In the genomic region with DNA sequence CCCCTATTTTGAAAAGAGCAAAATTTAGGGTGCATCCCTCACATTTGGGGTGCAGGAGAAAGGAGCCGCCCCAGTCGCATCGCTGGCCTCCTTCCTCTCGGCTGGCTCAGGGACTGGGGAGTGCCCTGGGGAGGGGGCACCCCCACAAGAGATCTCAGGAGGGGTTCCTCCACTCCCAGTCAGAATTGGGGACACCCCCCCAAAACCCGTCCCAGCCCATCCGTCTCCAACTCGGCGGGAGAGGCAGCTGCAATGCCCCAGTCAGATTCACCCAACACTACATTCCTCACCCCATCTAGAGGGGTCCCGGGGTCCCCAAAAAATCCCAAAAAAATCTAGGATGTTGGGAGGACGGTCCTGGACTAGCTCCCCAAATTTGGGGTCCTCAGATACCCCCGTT, we compare ENCODE assay signal across 11 cellular contexts. TPM values are rescaled to one million over a fixed set of nuclear protein-coding genes. Genes with fewer than 3 reads are reported as not detected.
A peak's percentile ranks its signal among the peaks of the same experiment; 100 is the strongest.
DNase-seq lines count a peak whose midpoint lies in the region; ATAC-seq, FAIRE-seq and TF ChIP-seq lines count a peak whose summit lies in the region.
"Had no signal": no experiment of that assay in that cellular context is flagged by ENCODE, and none has a peak within 500 bp of the region (broad histone marks: within the 10 kb centered on the region; RNA-seq: fewer than 3 reads in every experiment).

No MANE protein-coding gene starts in this region.

- no peaks in the 10 kb centered on the region for H3K9me3 ChIP-seq in HCT116 (ENCODE audit: control insufficient read depth in 1 of 2, insufficient read depth in 1 of 2, low read depth in 1 of 2, low read length in 2 of 2)
- H3K9me3 ChIP-seq in HepG2 (ENCODE audit: low read length) = no peaks in the 10 kb centered on the region
- H3K9me3 ChIP-seq in CD4-positive, alpha-beta T cell (ENCODE audit: control insufficient read depth, low read length) = no peaks in the 10 kb centered on the region

- in situ Hi-C loops in HepG2 (cut with HindIII; ENCODE audit: extremely low pct_ligation_motif_present, low pct_unique_long_range_greater_than_20kb) = loop anchor here (10.0 kb wide), 1 partner anchor 355 kb away; no protein-coding TSS in a partner anchor

- TF ChIP-seq POLR2A in HCT116 (IDR thresholded peaks at IDR 0.05; ENCODE audit: borderline replicate concordance, extremely low read depth, insufficient read depth, insufficient read length) (no peak), HepG2 (IDR thresholded peaks at IDR 0.05; ENCODE audit: insufficient read depth in 1 of 2, low read depth in 2 of 2, low read length in 2 of 2) (no peak), GM18505 (IDR thresholded peaks at IDR 0.05; ENCODE audit: borderline replicate concordance, extremely low read depth, insufficient read depth, insufficient read length) (no peak)

- TF ChIP-seq EP300 in HepG2 (IDR thresholded peaks at IDR 0.05; ENCODE audit: low read depth in 2 of 2, low read length in 2 of 2) (no peak), HepG2 (CRISPR knock-in tag; IDR thresholded peaks at IDR 0.05; ENCODE audit: borderline replicate concordance) (no peak)

- H2AFZ ChIP-seq in HCT116 (ENCODE audit: low read depth, low read length, poor library complexity, severe bottlenecking) (peak overlapping the region; percentile 94), HepG2 (ENCODE audit: low read length) (no peak overlapping the region)

- peaks cover 41% of the 10 kb centered on the region for H3K27me3 Mint-ChIP-seq in brain
- H3K27me3 Mint-ChIP-seq in CD4-positive, alpha-beta T cell = peaks cover 11% of the 10 kb centered on the region

- no TSS peak for BruUV-seq in HCT116 (replicated peaks; lab: Mats Ljungman, UMichigan)
- BruUV-seq in HepG2 (replicated peaks; lab: Mats Ljungman, UMichigan) = no TSS peak

- 52% methylated on average over 6 of the region's 11 CpGs for WGBS in HepG2 (ENCODE audit: low lambda C conversion rate)

- no peaks in the 10 kb centered on the region for H3K36me3 ChIP-seq in HCT116 (ENCODE audit: control insufficient read depth in 1 of 2, insufficient read depth in 2 of 2, low read length in 2 of 2)
- no peaks in the 10 kb centered on the region; a peak in 1 of 5 replicates for H3K36me3 ChIP-seq in HepG2 (replicated peaks in 1 of 2; ENCODE audit: control insufficient read depth in 1 of 2, insufficient read depth in 2 of 2, low read length in 2 of 2)

- POLR2A ChIA-PET in HCT116 (lab: Charles Lee) (interaction anchor here (0.6 kb wide), 1 partner anchor 352 kb away, joined by 6 read pairs; no protein-coding TSS in a partner anchor), HepG2 (lab: Yijun Ruan, JAX) (interaction anchor here (1.4 kb wide), 1 partner anchor 16 kb away, joined by 12 read pairs; a partner anchor contains a TSS)
- POLR2A ChIA-PET in CD4-positive, alpha-beta T cell (lab: Charles Lee) = interaction anchor here (1.0 to 2.8 kb wide), 2 partner anchors 105 to 109 kb away, joined by 3 to 7 read pairs; no protein-coding TSS in a partner anchor

- TF ChIP-seq RAD21 in HCT116 (IDR thresholded peaks at IDR 0.05; ENCODE audit: low read depth) = no peak
- no peak for TF ChIP-seq RAD21 in HepG2 (CRISPR knock-in tag; IDR thresholded peaks at IDR 0.05)

- no peaks in the 10 kb centered on the region for H3K9me2 ChIP-seq in HCT116 (ENCODE audit: insufficient read depth)

- peaks cover 1% of the 10 kb centered on the region for H3K36me3 Mint-ChIP-seq in brain
- peaks cover 60% of the 10 kb centered on the region for H3K36me3 Mint-ChIP-seq in stimulated activated effector memory CD8-positive, alpha-beta T cell treated with anti-CD3 and anti-CD28 coated beads, Interleukin-12 subunit alpha, Interleukin-12 subunit beta, amount 100 ng/mL, for 72 hours
- peaks cover 18% of the 10 kb centered on the region for H3K36me3 Mint-ChIP-seq in CD4-positive, alpha-beta T cell (ENCODE audit: low read depth)

- no peak for TF ChIP-seq CTCF in HCT116 (IDR thresholded peaks at IDR 0.05 in 2 of 3, conservative IDR thresholded peaks at IDR 0.05 in 1 of 3; ENCODE audit: borderline replicate concordance in 1 of 3, insufficient read depth in 1 of 3, low read depth in 2 of 3, low read length in 2 of 3)
- TF ChIP-seq CTCF in brain (conservative IDR thresholded peaks at IDR 0.05) = no peak
- TF ChIP-seq CTCF in HepG2 (CRISPR knock-in tag; IDR thresholded peaks at IDR 0.05) = no peak
- TF ChIP-seq CTCF in CD4-positive, alpha-beta T cell (IDR thresholded peaks at IDR 0.05) = no peak

- peak overlapping the region; percentile 82 for H3K4me2 ChIP-seq in HCT116 (ENCODE audit: low read length)
- H3K4me2 ChIP-seq in HepG2 (ENCODE audit: low read depth, low read length) = peak overlapping the region; percentile 86

- FAIRE-seq in HepG2 (lab: Jason Lieb, UNC) = no peak

- H4K20me1 ChIP-seq in HCT116 (ENCODE audit: insufficient read depth) (no peaks in the 10 kb centered on the region), HepG2 (ENCODE audit: insufficient read depth, low read length) (no peaks in the 10 kb centered on the region)

- peak overlapping the region in 4 of 5 experiments; percentile 22 to 99 (median 69) for H3K27ac Mint-ChIP-seq in brain
- H3K27ac Mint-ChIP-seq in stimulated activated effector memory CD8-positive, alpha-beta T cell treated with anti-CD3 and anti-CD28 coated beads, Interleukin-12 subunit alpha, Interleukin-12 subunit beta, amount 100 ng/mL, for 72 hours = peak overlapping the region; percentile 96
- no peak overlapping the region for H3K27ac Mint-ChIP-seq in CD4-positive, alpha-beta T cell

- CTCF ChIA-PET in HCT116 (lab: Charles Lee) (no interaction called here), HepG2 (lab: Yijun Ruan, JAX; ENCODE audit: low intra/inter-chr PET ratio, low total read pairs) (no interaction called here)
- CTCF ChIA-PET in CD4-positive, alpha-beta T cell (lab: Charles Lee) = no interaction called here

- H3K9ac ChIP-seq in HCT116 (ENCODE audit: low read length) (peak overlapping the region; percentile 62), HepG2 (ENCODE audit: insufficient read depth, low read depth, low read length) (0 out of 2 replicates have a peak overlapping the region, but pooled peaks have one; percentile 58)

- peaks cover 47% of the 10 kb centered on the region for H3K4me1 Mint-ChIP-seq in brain
- H3K4me1 Mint-ChIP-seq in stimulated activated effector memory CD8-positive, alpha-beta T cell treated with anti-CD3 and anti-CD28 coated beads, Interleukin-12 subunit alpha, Interleukin-12 subunit beta, amount 100 ng/mL, for 72 hours = peaks cover 86% of the 10 kb centered on the region
- H3K4me1 Mint-ChIP-seq in CD4-positive, alpha-beta T cell (ENCODE audit: low read depth) = peaks cover 64% of the 10 kb centered on the region

- H3K4me3 ChIP-seq in HCT116 (replicated peaks in 1 of 2; ENCODE audit: low read depth in 1 of 2, low read length in 2 of 2) = peak overlapping the region in 1 of 2 experiments; percentile 54; a peak in 3 of 4 replicates
- H3K4me3 ChIP-seq in HepG2 (replicated peaks in 1 of 3; ENCODE audit: insufficient read depth in 1 of 3, low read depth in 2 of 3, low read length in 3 of 3) = peak overlapping the region in 2 of 3 experiments; percentile 49 to 74; a peak in 3 of 6 replicates

- RAD21 ChIA-PET in HCT116 (lab: Charles Lee; ENCODE audit: low non-redundant PET in 1 of 2, low total read pairs in 2 of 2, uncharacterized antibody in 2 of 2, unreplicated experiment in 2 of 2) = no interaction called here

- H3K79me2 ChIP-seq in HCT116 (ENCODE audit: insufficient read depth, low read length) (no peaks in the 10 kb centered on the region), HepG2 (ENCODE audit: insufficient read depth, low read length) (no peaks in the 10 kb centered on the region)

- H3K27ac ChIP-seq in HCT116 (ENCODE audit: low read depth, low read length) (no peak overlapping the region; the same call in 1 of the 2 replicates), HepG2 (ENCODE audit: extremely low read length, insufficient read depth, low read length) (no peak overlapping the region)
- H3K27ac ChIP-seq in CD4-positive, alpha-beta T cell (ENCODE audit: low read depth, low read length) = no peak overlapping the region

- ATAC-seq in HCT116 (no peak), HepG2 (no peak), GM19452 (IDR thresholded peaks at IDR 0.05; ENCODE audit: unreplicated experiment) (no peak), GM18505 (IDR thresholded peaks at IDR 0.05; ENCODE audit: unreplicated experiment) (no peak), HG03039 (IDR thresholded peaks at IDR 0.05; ENCODE audit: unreplicated experiment) (no peak)
- ATAC-seq in stimulated activated effector memory CD8-positive, alpha-beta T cell treated with anti-CD3 and anti-CD28 coated beads, Interleukin-12 subunit alpha, Interleukin-12 subunit beta, amount 100 ng/mL, for 72 hours = no peak
- ATAC-seq in CD4-positive, alpha-beta T cell (ENCODE audit: poor library complexity) = no peak

- H3K27me3 ChIP-seq in HCT116 (ENCODE audit: insufficient read depth, low read length) (no peaks in the 10 kb centered on the region), HepG2 (ENCODE audit: control insufficient read depth in 1 of 2, insufficient read depth in 2 of 2, low read length in 2 of 2) (peaks cover 0 to 6% of the 10 kb centered on the region in 2 experiments; a peak in 4 of 5 replicates)
- no peaks in the 10 kb centered on the region for H3K27me3 ChIP-seq in CD4-positive, alpha-beta T cell (ENCODE audit: control insufficient read depth, insufficient read depth, low read length)

- H3K4me1 ChIP-seq in HCT116 (ENCODE audit: control insufficient read depth in 1 of 2, insufficient read depth in 2 of 2, low read length in 2 of 2) (peaks cover 10 to 48% of the 10 kb centered on the region in 2 experiments; a peak in 3 of 4 replicates), HepG2 (ENCODE audit: insufficient read depth, low read length) (peaks cover 46% of the 10 kb centered on the region)

- DNase-seq in HCT116 (ENCODE audit: low read depth, low spot score) (no peak), HepG2 (ENCODE audit: low spot score) (no peak)
- DNase-seq in stimulated activated effector memory CD8-positive, alpha-beta T cell treated with anti-CD3 and anti-CD28 coated beads, Interleukin-12 subunit alpha, Interleukin-12 subunit beta, amount 100 ng/mL, for 72 hours (ENCODE audit: low spot score in 2 of 2) = no peak
- DNase-seq in CD4-positive, alpha-beta T cell = no peak
- DNase-seq: amniotic stem cell had no signal

- peak overlapping the region in 4 of 5 experiments; percentile 56 to 89 (median 66) for H3K4me3 Mint-ChIP-seq in brain
- H3K4me3 Mint-ChIP-seq in stimulated activated effector memory CD8-positive, alpha-beta T cell treated with anti-CD3 and anti-CD28 coated beads, Interleukin-12 subunit alpha, Interleukin-12 subunit beta, amount 100 ng/mL, for 72 hours = peak overlapping the region; percentile 97
- H3K4me3 Mint-ChIP-seq in CD4-positive, alpha-beta T cell = no peak overlapping the region

- peaks cover 0 to 9% (median 0%) of the 10 kb centered on the region in 5 experiments for H3K9me3 Mint-ChIP-seq in brain
- no peaks in the 10 kb centered on the region for H3K9me3 Mint-ChIP-seq in stimulated activated effector memory CD8-positive, alpha-beta T cell treated with anti-CD3 and anti-CD28 coated beads, Interleukin-12 subunit alpha, Interleukin-12 subunit beta, amount 100 ng/mL, for 72 hours
- H3K9me3 Mint-ChIP-seq in CD4-positive, alpha-beta T cell = no peaks in the 10 kb centered on the region

- intact Hi-C loops in HCT116 (cut with micrococcal nuclease) (no loop called here), HepG2 (cut with micrococcal nuclease; ENCODE audit: unreplicated experiment) (no loop called here)
- intact Hi-C loops in CD4-positive, alpha-beta T cell (cut with DNase I, micrococcal nuclease) = loop anchor here in 1 of 2 experiments (10.0 kb wide), 4 partner anchors 265 to 1525 kb away; a partner anchor contains a TSS

RNA-seq across cellular contexts. Expression of a gene that starts 3.4 kb away (rescaled TPM):
- total RNA-seq in HCT116 (2021; ENCODE audit: unreplicated experiment) = 0.57 TPM
- polyA plus RNA-seq in HCT116 (2012) = 0.27 and 0.31 TPM in 2 replicates
- polyA plus RNA-seq in brain (ENCODE audit: insufficient read depth, low read depth, low replicate concordance) = 2.9 TPM
- not detected in 2 replicates for total RNA-seq in HepG2 (2016; rRNA removed; fragmentation: Illumina TruSeq; extraction: Trizol)
- not detected in 2 replicates for total RNA-seq in HepG2 (2016; cell fraction: cytosol; rRNA removed; fragmentation: Illumina TruSeq; extraction: Trizol; ENCODE audit: low read depth)
- total RNA-seq in HepG2 (2016; cell fraction: insoluble cytoplasmic fraction; rRNA removed; fragmentation: Illumina TruSeq; extraction: Trizol) = not detected in 2 replicates
- not detected in 2 replicates for total RNA-seq in HepG2 (2016; cell fraction: membrane; rRNA removed; fragmentation: Illumina TruSeq; extraction: Trizol)
- total RNA-seq in HepG2 (2016; cell fraction: nucleus; rRNA removed; fragmentation: Illumina TruSeq; extraction: Trizol) = not detected in 2 replicates
- not detected in 2 replicates for polyA plus RNA-seq in HepG2 (2011; rRNA removed)
- not detected in 2 replicates for polyA plus RNA-seq in HepG2 (2011; cell fraction: cytosol; rRNA removed)
- not detected in 2 replicates for polyA plus RNA-seq in HepG2 (2011; cell fraction: nucleus; rRNA removed)
- not detected in 2 replicates for polyA plus RNA-seq in HepG2 (2012)
- not detected in 2 replicates for polyA plus RNA-seq in HepG2 (2016; cell fraction: cytosol; fragmentation: Illumina TruSeq; extraction: Trizol; ENCODE audit: low read depth)
- not detected in 2 replicates for polyA plus RNA-seq in HepG2 (2016; cell fraction: insoluble cytoplasmic fraction; fragmentation: Illumina TruSeq; extraction: Trizol; ENCODE audit: low read depth)
- not detected in 2 replicates for polyA plus RNA-seq in HepG2 (2016; cell fraction: membrane; fragmentation: Illumina TruSeq; extraction: Trizol; ENCODE audit: low read depth)
- not detected in 2 replicates for polyA plus RNA-seq in HepG2 (2016; cell fraction: nucleus; fragmentation: Illumina TruSeq; extraction: Trizol; ENCODE audit: insufficient read depth, low read depth)
- not detected in 2 replicates for polyA minus RNA-seq in HepG2 (2011; rRNA and poly(A)+ RNA removed; ENCODE audit: low replicate concordance)
- polyA minus RNA-seq in HepG2 (2011; cell fraction: cytosol; rRNA and poly(A)+ RNA removed) = not detected in 2 replicates
- not detected in 2 replicates for polyA minus RNA-seq in HepG2 (2011; cell fraction: nucleus; rRNA and poly(A)+ RNA removed)
- total RNA-seq in CD4-positive, alpha-beta T cell = not detected
- total RNA-seq: Daoy, M059J had no signal

RNA-seq across cellular contexts. Expression of a gene that starts 7.0 kb away (rescaled TPM):
- total RNA-seq in HCT116 (2021; ENCODE audit: unreplicated experiment) (160 TPM), HepG2 (2016; rRNA removed; fragmentation: Illumina TruSeq; extraction: Trizol) (41.5 and 57.2 TPM in 2 replicates)
- polyA plus RNA-seq in HCT116 (2012) = 173 and 253 TPM in 2 replicates
- polyA plus RNA-seq in brain (ENCODE audit: insufficient read depth, low read depth, low replicate concordance) (746 TPM), HepG2 (2011; rRNA removed) (113 and 121 TPM in 2 replicates)
- 41.7 and 49.8 TPM in 2 replicates for total RNA-seq in HepG2 (2016; cell fraction: cytosol; rRNA removed; fragmentation: Illumina TruSeq; extraction: Trizol; ENCODE audit: low read depth)
- 33.3 and 56.0 TPM in 2 replicates for total RNA-seq in HepG2 (2016; cell fraction: insoluble cytoplasmic fraction; rRNA removed; fragmentation: Illumina TruSeq; extraction: Trizol)
- total RNA-seq in HepG2 (2016; cell fraction: membrane; rRNA removed; fragmentation: Illumina TruSeq; extraction: Trizol) = 52.1 and 66.6 TPM in 2 replicates
- 29.6 and 42.0 TPM in 2 replicates for total RNA-seq in HepG2 (2016; cell fraction: nucleus; rRNA removed; fragmentation: Illumina TruSeq; extraction: Trizol)
- polyA plus RNA-seq in HepG2 (2011; cell fraction: cytosol; rRNA removed) = 136 and 149 TPM in 2 replicates
- polyA plus RNA-seq in HepG2 (2011; cell fraction: nucleus; rRNA removed) = 49.9 and 54.4 TPM in 2 replicates
- 189 and 246 TPM in 2 replicates for polyA plus RNA-seq in HepG2 (2012)
- 191 and 227 TPM in 2 replicates for polyA plus RNA-seq in HepG2 (2016; cell fraction: cytosol; fragmentation: Illumina TruSeq; extraction: Trizol; ENCODE audit: low read depth)
- polyA plus RNA-seq in HepG2 (2016; cell fraction: insoluble cytoplasmic fraction; fragmentation: Illumina TruSeq; extraction: Trizol; ENCODE audit: low read depth) = 118 and 137 TPM in 2 replicates
- 209 and 217 TPM in 2 replicates for polyA plus RNA-seq in HepG2 (2016; cell fraction: membrane; fragmentation: Illumina TruSeq; extraction: Trizol; ENCODE audit: low read depth)
- polyA plus RNA-seq in HepG2 (2016; cell fraction: nucleus; fragmentation: Illumina TruSeq; extraction: Trizol; ENCODE audit: insufficient read depth, low read depth) = 191 and 216 TPM in 2 replicates
- 81.4 and 128 TPM in 2 replicates for polyA minus RNA-seq in HepG2 (2011; rRNA and poly(A)+ RNA removed; ENCODE audit: low replicate concordance)
- polyA minus RNA-seq in HepG2 (2011; cell fraction: cytosol; rRNA and poly(A)+ RNA removed) = 63.8 and 65.2 TPM in 2 replicates
- polyA minus RNA-seq in HepG2 (2011; cell fraction: nucleus; rRNA and poly(A)+ RNA removed) = 32.3 and 33.3 TPM in 2 replicates
- total RNA-seq in CD4-positive, alpha-beta T cell = 10 to 100 TPM; 96.8 to 98.9 TPM

RNA-seq across cellular contexts. Expression of a gene that starts 16.4 kb away (rescaled TPM):
- total RNA-seq in HCT116 (2021; ENCODE audit: unreplicated experiment) (6.8 TPM), HepG2 (2016; rRNA removed; fragmentation: Illumina TruSeq; extraction: Trizol) (1.9 and 3.0 TPM in 2 replicates)
- 3.4 and 4.7 TPM in 2 replicates for polyA plus RNA-seq in HCT116 (2012)
- polyA plus RNA-seq in brain (ENCODE audit: insufficient read depth, low read depth, low replicate concordance) (1.8 TPM), HepG2 (2011; rRNA removed) (2.2 and 3.4 TPM in 2 replicates)
- total RNA-seq in HepG2 (2016; cell fraction: cytosol; rRNA removed; fragmentation: Illumina TruSeq; extraction: Trizol; ENCODE audit: low read depth) = 0.51 and 0.71 TPM in 2 replicates
- 1.8 and 3.1 TPM in 2 replicates for total RNA-seq in HepG2 (2016; cell fraction: insoluble cytoplasmic fraction; rRNA removed; fragmentation: Illumina TruSeq; extraction: Trizol)
- 1.5 and 1.6 TPM in 2 replicates for total RNA-seq in HepG2 (2016; cell fraction: membrane; rRNA removed; fragmentation: Illumina TruSeq; extraction: Trizol)
- 5.5 and 6.1 TPM in 2 replicates for total RNA-seq in HepG2 (2016; cell fraction: nucleus; rRNA removed; fragmentation: Illumina TruSeq; extraction: Trizol)
- 2.1 and 2.2 TPM in 2 replicates for polyA plus RNA-seq in HepG2 (2011; cell fraction: cytosol; rRNA removed)
- 6.8 and 9.2 TPM in 2 replicates for polyA plus RNA-seq in HepG2 (2011; cell fraction: nucleus; rRNA removed)
- 5.4 and 8.2 TPM in 2 replicates for polyA plus RNA-seq in HepG2 (2012)
- 0.70 and 1.4 TPM in 2 replicates for polyA plus RNA-seq in HepG2 (2016; cell fraction: cytosol; fragmentation: Illumina TruSeq; extraction: Trizol; ENCODE audit: low read depth)
- polyA plus RNA-seq in HepG2 (2016; cell fraction: insoluble cytoplasmic fraction; fragmentation: Illumina TruSeq; extraction: Trizol; ENCODE audit: low read depth) = 5.9 and 6.3 TPM in 2 replicates
- polyA plus RNA-seq in HepG2 (2016; cell fraction: membrane; fragmentation: Illumina TruSeq; extraction: Trizol; ENCODE audit: low read depth) = 1.7 TPM in 2 replicates
- polyA plus RNA-seq in HepG2 (2016; cell fraction: nucleus; fragmentation: Illumina TruSeq; extraction: Trizol; ENCODE audit: insufficient read depth, low read depth) = 15.2 and 15.6 TPM in 2 replicates
- polyA minus RNA-seq in HepG2 (2011; rRNA and poly(A)+ RNA removed; ENCODE audit: low replicate concordance) = 4.8 and 7.6 TPM in 2 replicates
- polyA minus RNA-seq in HepG2 (2011; cell fraction: cytosol; rRNA and poly(A)+ RNA removed) = 2.9 and 4.4 TPM in 2 replicates
- 3.1 and 5.2 TPM in 2 replicates for polyA minus RNA-seq in HepG2 (2011; cell fraction: nucleus; rRNA and poly(A)+ RNA removed)
- 1 to 10 TPM; 2.3 to 2.4 TPM for total RNA-seq in CD4-positive, alpha-beta T cell

RNA-seq across cellular contexts. Expression of a gene that starts 23.6 kb away (rescaled TPM):
- total RNA-seq in HCT116 (2021; ENCODE audit: unreplicated experiment) (not detected), HepG2 (2016; rRNA removed; fragmentation: Illumina TruSeq; extraction: Trizol) (not detected in 2 replicates)
- 0.15 and 0.21 TPM in 2 replicates for polyA plus RNA-seq in HCT116 (2012)
- polyA plus RNA-seq in brain (ENCODE audit: insufficient read depth, low read depth, low replicate concordance) (not detected), HepG2 (2011; rRNA removed) (not detected in 2 replicates)
- not detected in 2 replicates for total RNA-seq in HepG2 (2016; cell fraction: cytosol; rRNA removed; fragmentation: Illumina TruSeq; extraction: Trizol; ENCODE audit: low read depth)
- total RNA-seq in HepG2 (2016; cell fraction: insoluble cytoplasmic fraction; rRNA removed; fragmentation: Illumina TruSeq; extraction: Trizol) = not detected in 2 replicates
- not detected in 2 replicates for total RNA-seq in HepG2 (2016; cell fraction: membrane; rRNA removed; fragmentation: Illumina TruSeq; extraction: Trizol)
- not detected in 2 replicates for total RNA-seq in HepG2 (2016; cell fraction: nucleus; rRNA removed; fragmentation: Illumina TruSeq; extraction: Trizol)
- not detected in 2 replicates for polyA plus RNA-seq in HepG2 (2011; cell fraction: cytosol; rRNA removed)
- not detected in 2 replicates for polyA plus RNA-seq in HepG2 (2011; cell fraction: nucleus; rRNA removed)
- polyA plus RNA-seq in HepG2 (2012) = 0.60 and 0.94 TPM in 2 replicates
- not detected in 2 replicates for polyA plus RNA-seq in HepG2 (2016; cell fraction: cytosol; fragmentation: Illumina TruSeq; extraction: Trizol; ENCODE audit: low read depth)
- polyA plus RNA-seq in HepG2 (2016; cell fraction: insoluble cytoplasmic fraction; fragmentation: Illumina TruSeq; extraction: Trizol; ENCODE audit: low read depth) = not detected in 2 replicates
- not detected in 2 replicates for polyA plus RNA-seq in HepG2 (2016; cell fraction: membrane; fragmentation: Illumina TruSeq; extraction: Trizol; ENCODE audit: low read depth)
- not detected in 2 replicates for polyA plus RNA-seq in HepG2 (2016; cell fraction: nucleus; fragmentation: Illumina TruSeq; extraction: Trizol; ENCODE audit: insufficient read depth, low read depth)
- not detected in 2 replicates for polyA minus RNA-seq in HepG2 (2011; rRNA and poly(A)+ RNA removed; ENCODE audit: low replicate concordance)
- polyA minus RNA-seq in HepG2 (2011; cell fraction: cytosol; rRNA and poly(A)+ RNA removed) = not detected in 2 replicates
- polyA minus RNA-seq in HepG2 (2011; cell fraction: nucleus; rRNA and poly(A)+ RNA removed) = not detected in 2 replicates
- not detected for total RNA-seq in CD4-positive, alpha-beta T cell
- total RNA-seq: Daoy, M059J had no signal

RNA-seq across cellular contexts. Expression of a gene that starts 24.5 kb away (rescaled TPM):
- total RNA-seq in HCT116 (2021; ENCODE audit: unreplicated experiment) (not detected), HepG2 (2016; rRNA removed; fragmentation: Illumina TruSeq; extraction: Trizol) (not detected in 2 replicates)
- polyA plus RNA-seq in HCT116 (2012) = not detected in 2 replicates
- polyA plus RNA-seq in brain (ENCODE audit: insufficient read depth, low read depth, low replicate concordance) (3.4 TPM), HepG2 (2011; rRNA removed) (not detected in 2 replicates)
- total RNA-seq in HepG2 (2016; cell fraction: cytosol; rRNA removed; fragmentation: Illumina TruSeq; extraction: Trizol; ENCODE audit: low read depth) = not detected in 2 replicates
- not detected in 2 replicates for total RNA-seq in HepG2 (2016; cell fraction: insoluble cytoplasmic fraction; rRNA removed; fragmentation: Illumina TruSeq; extraction: Trizol)
- not detected in 2 replicates for total RNA-seq in HepG2 (2016; cell fraction: membrane; rRNA removed; fragmentation: Illumina TruSeq; extraction: Trizol)
- not detected in 2 replicates for total RNA-seq in HepG2 (2016; cell fraction: nucleus; rRNA removed; fragmentation: Illumina TruSeq; extraction: Trizol)
- not detected in 2 replicates for polyA plus RNA-seq in HepG2 (2011; cell fraction: cytosol; rRNA removed)
- not detected in 2 replicates for polyA plus RNA-seq in HepG2 (2011; cell fraction: nucleus; rRNA removed)
- 0.27 and 0.29 TPM in 2 replicates for polyA plus RNA-seq in HepG2 (2012)
- polyA plus RNA-seq in HepG2 (2016; cell fraction: cytosol; fragmentation: Illumina TruSeq; extraction: Trizol; ENCODE audit: low read depth) = not detected in 2 replicates
- polyA plus RNA-seq in HepG2 (2016; cell fraction: insoluble cytoplasmic fraction; fragmentation: Illumina TruSeq; extraction: Trizol; ENCODE audit: low read depth) = not detected in 2 replicates
- polyA plus RNA-seq in HepG2 (2016; cell fraction: membrane; fragmentation: Illumina TruSeq; extraction: Trizol; ENCODE audit: low read depth) = not detected in 2 replicates
- not detected in 2 replicates for polyA plus RNA-seq in HepG2 (2016; cell fraction: nucleus; fragmentation: Illumina TruSeq; extraction: Trizol; ENCODE audit: insufficient read depth, low read depth)
- polyA minus RNA-seq in HepG2 (2011; rRNA and poly(A)+ RNA removed; ENCODE audit: low replicate concordance) = not detected in 2 replicates
- polyA minus RNA-seq in HepG2 (2011; cell fraction: cytosol; rRNA and poly(A)+ RNA removed) = not detected in 2 replicates
- not detected in 2 replicates for polyA minus RNA-seq in HepG2 (2011; cell fraction: nucleus; rRNA and poly(A)+ RNA removed)
- total RNA-seq in CD4-positive, alpha-beta T cell = 1 to 10 TPM; 1.1 to 1.4 TPM
- total RNA-seq: Daoy, M059J had no signal
